ENCODE assay signal across 18 cellular contexts in the genomic region with DNA sequence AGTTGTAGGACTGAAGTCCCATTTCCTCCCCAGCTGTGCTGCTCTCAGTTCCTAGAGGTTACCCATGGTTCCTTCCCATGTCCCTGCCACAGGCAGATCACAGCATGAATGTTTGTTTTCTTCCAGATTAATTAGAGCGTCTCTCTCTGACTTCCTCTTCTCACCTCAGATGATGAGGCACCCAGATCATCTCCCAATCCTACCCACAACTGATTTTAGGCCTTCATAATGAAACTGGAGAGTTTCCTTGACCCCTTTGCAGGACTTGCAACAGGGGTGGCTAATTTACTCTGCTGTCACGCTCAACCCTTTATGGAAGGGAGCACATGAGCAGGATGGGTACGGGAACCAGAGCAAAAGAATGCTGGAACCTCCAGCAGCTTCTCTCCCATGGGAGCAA.
"Had no signal": no experiment of that assay in that cellular context is flagged by ENCODE, and none has a peak within 500 bp of the region (broad histone marks: within the 10 kb centered on the region; RNA-seq: fewer than 3 reads in every experiment).

No MANE protein-coding gene starts in this region.

- H2AFZ ChIP-seq: neural progenitor cell had no signal

- H3K9ac ChIP-seq: neural progenitor cell had no signal

- H3K36me3 ChIP-seq: heart left ventricle, neural progenitor cell, ovary had no signal

- H3K9me3 Mint-ChIP-seq: activated CD4-positive, alpha-beta memory T cell treated with anti-CD3 and anti-CD28 coated beads for 36 hours; activated T-cell treated with anti-CD3 and anti-CD28 coated beads, Interleukin-2, amount 50 U/mL, for 4 hours; T-helper 2 cell treated with Interferon-gamma antibody and Interleukin-4, amounts not matched to agents 5 μg/mL and 100 μg/mL, for 36 hours had no signal

- H3K36me3 Mint-ChIP-seq: activated CD4-positive, alpha-beta memory T cell treated with anti-CD3 and anti-CD28 coated beads for 36 hours; neural progenitor cell had no signal

- H3K4me2 ChIP-seq: neural progenitor cell had no signal

- H3K4me1 Mint-ChIP-seq: neural progenitor cell had no signal

- FAIRE-seq: colon, endothelial cell of umbilical vein had no signal

- H3K4me3 ChIP-seq: heart left ventricle, neural progenitor cell, ovary, skin epidermis had no signal

- ATAC-seq: activated CD4-positive, CD25-positive, alpha-beta regulatory T cell treated with anti-CD3 and anti-CD28 coated beads, Interleukin-2, amount 50 U/mL, for 24 hours; activated T-cell treated with anti-CD3 and anti-CD28 coated beads, Interleukin-2, amount 50 U/mL, for 4 hours; left lobe of liver had no signal

- H3K4me1 ChIP-seq: neural progenitor cell had no signal

- H3K27me3 ChIP-seq: heart left ventricle, neural progenitor cell, ovary had no signal

- H3K27ac ChIP-seq: neural progenitor cell, ovary had no signal

- H3K27me3 Mint-ChIP-seq: activated CD4-positive, alpha-beta memory T cell treated with anti-CD3 and anti-CD28 coated beads for 36 hours had no signal

- H3K4me3 Mint-ChIP-seq: activated CD4-positive, alpha-beta memory T cell treated with anti-CD3 and anti-CD28 coated beads for 36 hours; activated naive CD8-positive, alpha-beta T cell treated with anti-CD3 and anti-CD28 coated beads, Interleukin-2, amount 10 ng/mL, durations not matched to agents 7 days and 5 days; activated T-cell treated with anti-CD3 and anti-CD28 coated beads, Interleukin-2, amount 50 U/mL, for 4 hours; neural progenitor cell; T-helper 2 cell treated with Interferon-gamma antibody and Interleukin-4, amounts not matched to agents 5 μg/mL and 100 μg/mL, for 36 hours had no signal

- DNase-seq: activated CD4-positive, alpha-beta memory T cell treated with anti-CD3 and anti-CD28 coated beads for 36 hours; activated gamma-delta T cell treated with Interleukin-2 at 50 U/mL for 16 hours; activated naive CD8-positive, alpha-beta T cell treated with anti-CD3 and anti-CD28 coated beads, Interleukin-2, amount 10 ng/mL, durations not matched to agents 7 days and 5 days; activated T-cell treated with anti-CD3 and anti-CD28 coated beads, Interleukin-2, amount 50 U/mL, for 4 hours; aorta; foreskin melanocyte; heart left ventricle; islet precursor cell; mesendoderm; ovary; retina had no signal

- H3K27ac Mint-ChIP-seq: activated CD4-positive, alpha-beta memory T cell treated with anti-CD3 and anti-CD28 coated beads for 36 hours; activated naive CD8-positive, alpha-beta T cell treated with anti-CD3 and anti-CD28 coated beads, Interleukin-2, amount 10 ng/mL, durations not matched to agents 7 days and 5 days; neural progenitor cell; T-helper 2 cell treated with Interferon-gamma antibody and Interleukin-4, amounts not matched to agents 5 μg/mL and 100 μg/mL, for 36 hours had no signal
